In genomic region chr10:102605712-102606111, GRCh38 we compare ENCODE assay signal across 21 cellular contexts. TPM values are rescaled to one million over a fixed set of nuclear protein-coding genes. Genes with fewer than 3 reads are reported as not detected.
A peak's percentile ranks its signal among the peaks of the same experiment; 100 is the strongest.
DNase-seq lines count a peak whose midpoint lies in the region; ATAC-seq, FAIRE-seq and TF ChIP-seq lines count a peak whose summit lies in the region.
"Had no signal": no experiment of that assay in that cellular context is flagged by ENCODE, and none has a peak within 500 bp of the region (broad histone marks: within the 10 kb centered on the region; RNA-seq: fewer than 3 reads in every experiment).

No MANE protein-coding gene starts in this region.

- H3K27me3 ChIP-seq in HCT116 (ENCODE audit: insufficient read depth, low read length) (no peaks in the 10 kb centered on the region), hepatocyte (no peaks in the 10 kb centered on the region)
- H3K27me3 ChIP-seq: BLaER1 treated with 17β-estradiol and CSF1 and Interleukin-3, amounts not matched to agents 10 nM and 100 nM; cardiac muscle cell; dorsolateral prefrontal cortex; pancreas; SJSA1; spleen; suprapubic skin had no signal

- H3K4me3 ChIP-seq in HCT116 (replicated peaks in 1 of 2; ENCODE audit: low read depth in 1 of 2, low read length in 2 of 2) (peak overlapping the region in 1 of 2 experiments; percentile 43; a peak in 1 of 4 replicates), hepatocyte (no peak overlapping the region)
- H3K4me3 ChIP-seq: BLaER1 treated with 17β-estradiol and CSF1 and Interleukin-3, amounts not matched to agents 10 nM and 100 nM; cardiac muscle cell; dorsolateral prefrontal cortex; pancreas; SJSA1; spleen; suprapubic skin had no signal

- no peak for FAIRE-seq in urothelium cell line (lab: Jason Lieb, UNC)
- FAIRE-seq: pancreas had no signal

- H3K4me1 ChIP-seq in HCT116 (ENCODE audit: control insufficient read depth in 1 of 2, insufficient read depth in 2 of 2, low read length in 2 of 2) (peaks cover 58 to 88% of the 10 kb centered on the region in 2 experiments), hepatocyte (ENCODE audit: insufficient read depth) (peaks cover 20% of the 10 kb centered on the region)
- H3K4me1 ChIP-seq: pancreas had no signal

- RAD21 ChIA-PET in HCT116 (lab: Charles Lee; ENCODE audit: low non-redundant PET in 1 of 2, low total read pairs in 2 of 2, uncharacterized antibody in 2 of 2, unreplicated experiment in 2 of 2): no interaction called here

- no peaks in the 10 kb centered on the region for H3K79me2 ChIP-seq in HCT116 (ENCODE audit: insufficient read depth, low read length)
- H3K79me2 ChIP-seq in hepatocyte: no peaks in the 10 kb centered on the region

- BruUV-seq in HCT116 (replicated peaks; lab: Mats Ljungman, UMichigan): no TSS peak

- intact Hi-C loops in HCT116 (cut with micrococcal nuclease): loop anchor here (2.0 to 5.0 kb wide), 2 partner anchors 37 to 107 kb away; partner anchors contain the start of genes ARL3 and SFXN2

- H3K9me3 ChIP-seq in HCT116 (ENCODE audit: control insufficient read depth in 1 of 2, insufficient read depth in 1 of 2, low read depth in 1 of 2, low read length in 2 of 2): no peaks in the 10 kb centered on the region
- no peaks in the 10 kb centered on the region for H3K9me3 ChIP-seq in hepatocyte (ENCODE audit: low read depth)
- H3K9me3 ChIP-seq: BLaER1 treated with 17β-estradiol and CSF1 and Interleukin-3, amounts not matched to agents 10 nM and 100 nM; pancreas; SJSA1; spleen; suprapubic skin had no signal

- TF ChIP-seq CTCF in HCT116 (IDR thresholded peaks at IDR 0.05 in 2 of 3, conservative IDR thresholded peaks at IDR 0.05 in 1 of 3; ENCODE audit: borderline replicate concordance in 1 of 3, insufficient read depth in 1 of 3, low read depth in 2 of 3, low read length in 2 of 3) (no peak), hepatocyte (IDR thresholded peaks at IDR 0.05; ENCODE audit: poor library complexity) (no peak)

- H3K9me2 ChIP-seq in HCT116 (ENCODE audit: insufficient read depth) (no peaks in the 10 kb centered on the region), hepatocyte (replicated peaks; ENCODE audit: insufficient read depth) (no peaks in the 10 kb centered on the region)

- DNase-seq in HCT116 (ENCODE audit: low read depth, low spot score) (no peak), SW480 (ENCODE audit: low spot score) (peak; percentile 12), hepatocyte (ENCODE audit: low spot score) (peak; percentile 4), urothelium cell line (ENCODE audit: low spot score) (peak; percentile 35), iPS-NIHi7 (ENCODE audit: extremely low spot score) (no peak), DMS153 (lab: John Stamatoyannopoulos, UW) (no peak), HEK293T (ENCODE audit: extremely low spot score) (no peak)
- DNase-seq: dorsolateral prefrontal cortex, glutamatergic neuron, KG1, naive B cell, NCI-H1092, NCI-H526, spleen had no signal

- H3K36me3 ChIP-seq in HCT116 (ENCODE audit: control insufficient read depth in 1 of 2, insufficient read depth in 2 of 2, low read length in 2 of 2) (no peaks in the 10 kb centered on the region), hepatocyte (replicated peaks; ENCODE audit: insufficient read depth, low read depth) (no peaks in the 10 kb centered on the region)
- H3K36me3 ChIP-seq: cardiac muscle cell, pancreas had no signal

- H3K27ac ChIP-seq in HCT116 (ENCODE audit: low read depth, low read length) (peak overlapping the region; percentile 92), hepatocyte (peak overlapping the region; percentile 76)
- H3K27ac ChIP-seq: BLaER1 treated with 17β-estradiol and CSF1 and Interleukin-3, amounts not matched to agents 10 nM and 100 nM; cardiac muscle cell; dorsolateral prefrontal cortex; pancreas; SJSA1; suprapubic skin had no signal

- TF ChIP-seq POLR2A in HCT116 (IDR thresholded peaks at IDR 0.05; ENCODE audit: borderline replicate concordance, extremely low read depth, insufficient read depth, insufficient read length): no peak

- no peak for TF ChIP-seq RAD21 in HCT116 (IDR thresholded peaks at IDR 0.05; ENCODE audit: low read depth)

- CTCF ChIA-PET in HCT116 (lab: Charles Lee): interaction anchor here (0.7 to 2.5 kb wide), 6 partner anchors 10 to 376 kb away, joined by 3 to 16 read pairs (median 4); partner anchors contain the start of genes ACTR1A and TRIM8
- CTCF ChIA-PET in HEK293T (lab: Yijun Ruan, JAX): interaction anchor here (0.8 kb wide), 1 partner anchor 10 kb away, joined by 3 read pairs; no protein-coding TSS in a partner anchor

- peak overlapping the region; percentile 69 for H3K9ac ChIP-seq in HCT116 (ENCODE audit: low read length)
- H3K9ac ChIP-seq: BLaER1 treated with 17β-estradiol and CSF1 and Interleukin-3, amounts not matched to agents 10 nM and 100 nM had no signal

- peak overlapping the region; percentile 84 for H3K4me2 ChIP-seq in HCT116 (ENCODE audit: low read length)
- no peak overlapping the region for H3K4me2 ChIP-seq in hepatocyte

- H2AFZ ChIP-seq in HCT116 (ENCODE audit: low read depth, low read length, poor library complexity, severe bottlenecking) (no peak overlapping the region), hepatocyte (no peak overlapping the region)

- WGBS in hepatocyte (ENCODE audit: low lambda C conversion rate, missing lambda C conversion rate): 85% methylated on average over 5 of the region's 5 CpGs

- H4K20me1 ChIP-seq in HCT116 (ENCODE audit: insufficient read depth) (no peaks in the 10 kb centered on the region), hepatocyte (ENCODE audit: insufficient read depth, poor library complexity, severe bottlenecking) (no peaks in the 10 kb centered on the region)

- peak; percentile 33 for ATAC-seq in HCT116
- ATAC-seq: activated CD4-positive, CD25-positive, alpha-beta regulatory T cell treated with anti-CD3 and anti-CD28 coated beads, Interleukin-2, amount 50 U/mL, for 24 hours; esophagus mucosa; pancreas had no signal

- POLR2A ChIA-PET in HCT116 (lab: Charles Lee) (interaction anchor here (0.7 to 1.3 kb wide), 2 partner anchors 36 to 103 kb away, joined by 3 to 5 read pairs; partner anchors contain the start of gene ACTR1A), HEK293T (lab: Yijun Ruan, JAX) (no interaction called here)

TF ChIP-seq in HCT116, 20 proteins besides CTCF, POLR2A, EP300 and RAD21:
- TF ChIP-seq POLR2AphosphoS5 (IDR thresholded peaks at IDR 0.05; ENCODE audit: low read depth, low read length): peak; percentile 49; the same call in 1 of the 2 replicates
- no peak for TF ChIP-seq MAX (IDR thresholded peaks at IDR 0.05)
- TF ChIP-seq CBX3 (IDR thresholded peaks at IDR 0.05; ENCODE audit: low read depth): no peak
- TF ChIP-seq JUND (IDR thresholded peaks at IDR 0.05): no peak
- no peak for TF ChIP-seq ZFX (IDR thresholded peaks at IDR 0.05)
- TF ChIP-seq YY1 (IDR thresholded peaks at IDR 0.05; ENCODE audit: extremely low read depth, insufficient replicate concordance, low read depth, low read length): peak; percentile 10

TF ChIP-seq in HEK293T, 16 proteins besides CTCF, POLR2A, EP300 and RAD21:
- TF ChIP-seq FOXK2 (IDR thresholded peaks at IDR 0.05) (no peak), HDGF (IDR thresholded peaks at IDR 0.05; ENCODE audit: borderline replicate concordance) (no peak), TARDBP (IDR thresholded peaks at IDR 0.05) (no peak), PKNOX1 (IDR thresholded peaks at IDR 0.05) (no peak), FOXA1 (IDR thresholded peaks at IDR 0.05) (no peak), ELF4 (IDR thresholded peaks at IDR 0.05) (no peak), FOXM1 (IDR thresholded peaks at IDR 0.05; ENCODE audit: borderline replicate concordance) (no peak), BHLHE40 (IDR thresholded peaks at IDR 0.05; ENCODE audit: borderline replicate concordance) (no peak), SP1 (IDR thresholded peaks at IDR 0.05) (no peak), LEF1 (IDR thresholded peaks at IDR 0.05; ENCODE audit: borderline replicate concordance) (no peak), NFRKB (IDR thresholded peaks at IDR 0.05) (no peak), SUZ12 (IDR thresholded peaks at IDR 0.05) (no peak), L3MBTL2 (conservative IDR thresholded peaks at IDR 0.05) (no peak), ARNT (IDR thresholded peaks at IDR 0.05) (no peak), ZNF384 (IDR thresholded peaks at IDR 0.05) (no peak), CTBP1 (IDR thresholded peaks at IDR 0.05; ENCODE audit: borderline replicate concordance) (no peak)

RNA-seq across cellular contexts. Expression of gene TRIM8, which starts 38.6 kb away (rescaled TPM):
- total RNA-seq in HCT116 (2021; ENCODE audit: unreplicated experiment) (91.6 TPM), hepatocyte (41.3 and 53.3 TPM in 2 replicates)
- polyA plus RNA-seq in HCT116 (2012): 131 and 143 TPM in 2 replicates
- polyA plus RNA-seq in hepatocyte: 61.2 and 63.4 TPM in 2 replicates

Comparison
In these comparisons a context has a peak if more than half of its experiments do, and no peak if none do; other contexts are left out.
1. DNase-seq: peak in SW480 (single experiment), hepatocyte (single experiment) and urothelium cell line (single experiment); none in HCT116 (single experiment), iPS-NIHi7 (single experiment), DMS153 (single experiment) and HEK293T (single experiment).